Comparison of ENCODE assay signal across 17 cellular contexts in the genomic region with DNA sequence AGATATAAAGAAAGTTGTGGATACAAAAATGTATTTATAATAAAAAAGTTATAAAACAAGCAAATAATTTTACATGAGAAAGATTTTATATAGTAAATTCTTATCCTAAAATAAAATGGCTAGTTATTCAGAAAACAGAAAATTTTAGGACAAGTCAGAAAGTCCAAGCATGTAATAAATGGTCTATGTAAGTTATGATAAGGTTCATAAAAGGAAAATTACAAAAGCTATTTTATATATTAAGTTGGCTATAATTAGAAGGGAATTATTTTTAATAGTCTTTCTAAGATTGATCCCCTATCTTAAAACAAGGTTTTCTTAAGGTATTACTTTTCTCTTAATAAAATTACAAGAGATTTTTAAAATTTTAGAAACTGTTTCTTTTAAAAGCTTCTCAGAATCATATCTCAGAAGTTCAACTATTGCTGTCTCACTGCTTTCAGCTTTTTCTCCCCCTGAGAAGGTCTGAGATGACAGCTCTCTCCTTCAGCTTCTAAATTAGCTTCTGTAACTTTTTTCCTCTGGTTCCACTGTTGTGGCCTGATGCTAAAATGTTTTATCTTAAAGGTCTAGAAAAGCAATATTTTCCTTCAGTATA. TPM values are rescaled to one million over a fixed set of nuclear protein-coding genes. Genes with fewer than 3 reads are reported as not detected.
"Had no signal": no experiment of that assay in that cellular context is flagged by ENCODE, and none has a peak within 500 bp of the region (broad histone marks: within the 10 kb centered on the region; RNA-seq: fewer than 3 reads in every experiment).

No MANE protein-coding gene starts in this region.

- H3K9me3 ChIP-seq: prostate gland, tibial nerve had no signal

- H3K27ac ChIP-seq: left lung, prostate gland, spleen, tibial nerve, VCaP had no signal

- H3K4me3 ChIP-seq: left lung, prostate gland, spleen, tibial nerve had no signal

- H3K4me1 ChIP-seq: left lung, spleen, tibial nerve had no signal

- H3K27me3 ChIP-seq: left lung, tibial nerve had no signal

- DNase-seq: activated CD8-positive, alpha-beta memory T cell treated with anti-CD3 and anti-CD28 coated beads, Interleukin-2, amount 50 U/mL, for 4 hours; activated CD8-positive, alpha-beta T cell treated with anti-CD3 and anti-CD28 coated beads for 36 hours; activated naive CD8-positive, alpha-beta T cell treated with anti-CD3 and anti-CD28 coated beads, Interleukin-2, amount 10 ng/mL, durations not matched to agents 7 days and 5 days; activated T-cell treated with anti-CD3 and anti-CD28 coated beads, Interleukin-2, amount 50 U/mL, for 72 hours; anterior cingulate cortex; head of caudate nucleus; islet precursor cell; left lung; natural killer cell; occipital lobe; spleen; stimulated activated CD4-positive, alpha-beta T cell treated with anti-CD3 and anti-CD28 coated beads, Interleukin-1b, Interleukin-23, amount 100 ng/mL, for 48 hours; stimulated activated naive B cell treated with anti-CD40 and anti-IgM and Interleukin-4, amounts not matched to agents 10 μg/mL and 1 μg/mL and 100 μg/mL, for 72 hours had no signal

- H3K36me3 ChIP-seq: left lung, prostate gland, spleen, tibial nerve had no signal

- FAIRE-seq: bronchial epithelial cell had no signal

RNA-seq across cellular contexts. Expression of gene CCDC169, which starts 8.7 kb away (rescaled TPM):
- total RNA-seq: activated CD8-positive, alpha-beta T cell treated with anti-CD3 and anti-CD28 coated beads for 36 hours; activated naive CD8-positive, alpha-beta T cell treated with anti-CD3 and anti-CD28 coated beads, Interleukin-2, amount 10 ng/mL, durations not matched to agents 7 days and 5 days; natural killer cell had no signal
